Comparison of ENCODE assay signal across 20 cellular contexts in the genomic region with DNA sequence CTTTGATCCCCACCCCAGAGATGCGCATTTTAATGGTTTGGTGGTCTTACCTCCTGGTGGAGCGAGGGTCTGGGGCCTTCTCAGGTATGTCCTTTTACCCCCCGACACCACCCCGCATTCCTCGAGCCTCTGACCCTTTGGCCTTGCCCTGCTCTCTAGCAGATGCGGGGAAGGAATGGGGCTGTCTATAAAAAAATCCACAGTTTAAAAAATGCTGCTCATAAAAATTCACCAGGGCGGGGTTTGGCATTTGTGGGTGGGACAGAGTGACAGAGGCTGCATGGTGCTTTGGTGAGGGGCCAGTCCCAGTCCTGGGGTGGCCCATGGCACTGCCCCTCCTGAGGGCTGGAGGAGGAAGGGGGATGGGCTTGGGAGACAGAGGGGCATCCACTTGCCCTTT. TPM values are rescaled to one million over a fixed set of nuclear protein-coding genes. Genes with fewer than 3 reads are reported as not detected.
DNase-seq lines count a peak whose midpoint lies in the region; ATAC-seq, FAIRE-seq and TF ChIP-seq lines count a peak whose summit lies in the region.
"Had no signal": no experiment of that assay in that cellular context is flagged by ENCODE, and none has a peak within 500 bp of the region (broad histone marks: within the 10 kb centered on the region; RNA-seq: fewer than 3 reads in every experiment).

No MANE protein-coding gene starts in this region.

- BruUV-seq in HCT116 (replicated peaks; lab: Mats Ljungman, UMichigan) (no TSS peak), HepG2 (replicated peaks; lab: Mats Ljungman, UMichigan) (no TSS peak)

- H3K9ac ChIP-seq in HCT116 (ENCODE audit: low read length) (peak overlapping the region; percentile 35; the same call in 1 of the 2 replicates), SK-N-MC (ENCODE audit: insufficient read length) (no peak overlapping the region), HepG2 (ENCODE audit: insufficient read depth, low read depth, low read length) (no peak overlapping the region)

- H3K4me3 ChIP-seq in HCT116 (replicated peaks in 1 of 2; ENCODE audit: low read depth in 1 of 2, low read length in 2 of 2), result peak overlapping the region in 1 of 2 experiments; percentile 11; a peak in 1 of 4 replicates
- peak overlapping the region; percentile 45 for H3K4me3 ChIP-seq in SK-N-MC
- no peak overlapping the region; a peak in 1 of 6 replicates for H3K4me3 ChIP-seq in HepG2 (replicated peaks in 1 of 3; ENCODE audit: insufficient read depth in 1 of 3, low read depth in 2 of 3, low read length in 3 of 3)
- peak overlapping the region in 1 of 4 donors; percentile 6 for H3K4me3 ChIP-seq in transverse colon
- H3K4me3 ChIP-seq: lung, MG63, tibial artery had no signal

- H3K79me2 ChIP-seq in HCT116 (ENCODE audit: insufficient read depth, low read length) (no peaks in the 10 kb centered on the region), HepG2 (ENCODE audit: insufficient read depth, low read length) (no peaks in the 10 kb centered on the region)

- H3K27me3 ChIP-seq in HCT116 (ENCODE audit: insufficient read depth, low read length) (no peaks in the 10 kb centered on the region), HepG2 (ENCODE audit: control insufficient read depth in 1 of 2, insufficient read depth in 2 of 2, low read length in 2 of 2) (peaks cover 6 to 48% of the 10 kb centered on the region in 2 experiments; a peak in 4 of 5 replicates), transverse colon (no peaks in the 10 kb centered on the region)
- H3K27me3 ChIP-seq: MG63, tibial artery had no signal

- FAIRE-seq in HepG2 (lab: Jason Lieb, UNC), result no peak
- FAIRE-seq: frontal cortex, keratinocyte had no signal

- RAD21 ChIA-PET in HCT116 (lab: Charles Lee; ENCODE audit: low non-redundant PET in 1 of 2, low total read pairs in 2 of 2, uncharacterized antibody in 2 of 2, unreplicated experiment in 2 of 2), result no interaction called here

- ATAC-seq in HCT116, result peak; percentile 41
- ATAC-seq in HepG2, result no peak
- ATAC-seq: naive thymus-derived CD8-positive, alpha-beta T cell had no signal

- H2AFZ ChIP-seq in HCT116 (ENCODE audit: low read depth, low read length, poor library complexity, severe bottlenecking), result peak overlapping the region; percentile 29
- no peak overlapping the region for H2AFZ ChIP-seq in HepG2 (ENCODE audit: low read length)

- no peak overlapping the region for H3K4me3 Mint-ChIP-seq in activated CD4-positive, alpha-beta memory T cell treated with anti-CD3 and anti-CD28 coated beads, Interleukin-2, amount 10 ng/mL, durations not matched to agents 7 days and 5 days
- H3K4me3 Mint-ChIP-seq: naive thymus-derived CD8-positive, alpha-beta T cell had no signal

- H3K36me3 Mint-ChIP-seq in activated CD4-positive, alpha-beta memory T cell treated with anti-CD3 and anti-CD28 coated beads, Interleukin-2, amount 10 ng/mL, durations not matched to agents 7 days and 5 days (ENCODE audit: low read depth), result peaks cover 7% of the 10 kb centered on the region
- H3K36me3 Mint-ChIP-seq: naive thymus-derived CD8-positive, alpha-beta T cell had no signal

- peaks cover 27 to 51% of the 10 kb centered on the region in 2 experiments for H3K4me1 ChIP-seq in HCT116 (ENCODE audit: control insufficient read depth in 1 of 2, insufficient read depth in 2 of 2, low read length in 2 of 2)
- peaks cover 21% of the 10 kb centered on the region for H3K4me1 ChIP-seq in HepG2 (ENCODE audit: insufficient read depth, low read length)
- peaks cover 19% of the 10 kb centered on the region in 4 donors for H3K4me1 ChIP-seq in transverse colon

- in situ Hi-C loops in HepG2 (cut with HindIII; ENCODE audit: extremely low pct_ligation_motif_present, low pct_unique_long_range_greater_than_20kb) (no loop called here), transverse colon (cut with MboI; ENCODE audit: low pct_ligation_motif_present in 1 of 4, low pct_unique_long_range_greater_than_20kb in 1 of 4, low sequenced_read_pairs in 3 of 4) (no loop called here)

- CTCF ChIA-PET in HCT116 (lab: Charles Lee), result no interaction called here
- CTCF ChIA-PET in HepG2 (lab: Yijun Ruan, JAX; ENCODE audit: low intra/inter-chr PET ratio, low total read pairs), result no interaction called here
- CTCF ChIA-PET in activated CD4-positive, alpha-beta memory T cell treated with anti-CD3 and anti-CD28 coated beads, Interleukin-2, amount 10 ng/mL, durations not matched to agents 7 days and 5 days (lab: Charles Lee), result no interaction called here

- no peak overlapping the region for H3K27ac Mint-ChIP-seq in activated CD4-positive, alpha-beta memory T cell treated with anti-CD3 and anti-CD28 coated beads, Interleukin-2, amount 10 ng/mL, durations not matched to agents 7 days and 5 days
- H3K27ac Mint-ChIP-seq: naive thymus-derived CD8-positive, alpha-beta T cell had no signal

- TF ChIP-seq EP300 in HepG2 (IDR thresholded peaks at IDR 0.05; ENCODE audit: low read depth in 2 of 2, low read length in 2 of 2) (no peak), HepG2 (CRISPR knock-in tag; IDR thresholded peaks at IDR 0.05; ENCODE audit: borderline replicate concordance) (no peak), transverse colon (IDR thresholded peaks at IDR 0.05; ENCODE audit: low read depth) (no peak)

- no peaks in the 10 kb centered on the region for H3K36me3 ChIP-seq in HCT116 (ENCODE audit: control insufficient read depth in 1 of 2, insufficient read depth in 2 of 2, low read length in 2 of 2)
- no peaks in the 10 kb centered on the region for H3K36me3 ChIP-seq in SK-N-MC (ENCODE audit: insufficient read depth, low read length)
- H3K36me3 ChIP-seq in HepG2 (replicated peaks in 1 of 2; ENCODE audit: control insufficient read depth in 1 of 2, insufficient read depth in 2 of 2, low read length in 2 of 2), result no peaks in the 10 kb centered on the region
- no peaks in the 10 kb centered on the region for H3K36me3 ChIP-seq in transverse colon
- H3K36me3 ChIP-seq: MG63, tibial artery had no signal

- peaks cover 13% of the 10 kb centered on the region for H3K27me3 Mint-ChIP-seq in activated CD4-positive, alpha-beta memory T cell treated with anti-CD3 and anti-CD28 coated beads, Interleukin-2, amount 10 ng/mL, durations not matched to agents 7 days and 5 days

- H3K9me2 ChIP-seq in HCT116 (ENCODE audit: insufficient read depth), result no peaks in the 10 kb centered on the region

- no peaks in the 10 kb centered on the region for H4K20me1 ChIP-seq in HCT116 (ENCODE audit: insufficient read depth)
- H4K20me1 ChIP-seq in HepG2 (ENCODE audit: insufficient read depth, low read length), result no peaks in the 10 kb centered on the region

- peak overlapping the region; percentile 66 for H3K4me2 ChIP-seq in HCT116 (ENCODE audit: low read length)
- no peak overlapping the region for H3K4me2 ChIP-seq in HepG2 (ENCODE audit: low read depth, low read length)

- POLR2A ChIA-PET in HCT116 (lab: Charles Lee) (no interaction called here), HepG2 (lab: Yijun Ruan, JAX) (no interaction called here)
- POLR2A ChIA-PET in activated CD4-positive, alpha-beta memory T cell treated with anti-CD3 and anti-CD28 coated beads, Interleukin-2, amount 10 ng/mL, durations not matched to agents 7 days and 5 days (lab: Charles Lee), result no interaction called here

- intact Hi-C loops in HCT116 (cut with micrococcal nuclease), result no loop called here
- intact Hi-C loops in HepG2 (cut with micrococcal nuclease; ENCODE audit: unreplicated experiment), result no loop called here
- intact Hi-C loops in transverse colon (cut with DNase I; ENCODE audit: low total_unique reads), result no loop called here

- peaks cover 16% of the 10 kb centered on the region for H3K4me1 Mint-ChIP-seq in activated CD4-positive, alpha-beta memory T cell treated with anti-CD3 and anti-CD28 coated beads, Interleukin-2, amount 10 ng/mL, durations not matched to agents 7 days and 5 days

- TF ChIP-seq RAD21 in HCT116 (IDR thresholded peaks at IDR 0.05; ENCODE audit: low read depth) (no peak), HepG2 (CRISPR knock-in tag; IDR thresholded peaks at IDR 0.05) (no peak)

- no peak for TF ChIP-seq CTCF in HCT116 (IDR thresholded peaks at IDR 0.05 in 2 of 3, conservative IDR thresholded peaks at IDR 0.05 in 1 of 3; ENCODE audit: borderline replicate concordance in 1 of 3, insufficient read depth in 1 of 3, low read depth in 2 of 3, low read length in 2 of 3)
- TF ChIP-seq CTCF in HepG2 (CRISPR knock-in tag; IDR thresholded peaks at IDR 0.05), result no peak
- TF ChIP-seq CTCF in transverse colon (IDR thresholded peaks at IDR 0.05), result no peak

- DNase-seq in HCT116 (ENCODE audit: low read depth, low spot score) (no peak), SK-N-MC (ENCODE audit: low read depth, low spot score) (no peak), HepG2 (ENCODE audit: low spot score) (no peak), transverse colon (peak; percentile 46), NCI-H146 (lab: John Stamatoyannopoulos, UW) (no peak)
- DNase-seq in activated naive CD4-positive, alpha-beta T cell treated with Interleukin-2 at 50 U/mL for 16 hours, result no peak
- no peak for DNase-seq in activated CD4-positive, alpha-beta memory T cell treated with anti-CD3 and anti-CD28 coated beads, Interleukin-2, amount 10 ng/mL, durations not matched to agents 7 days and 5 days
- DNase-seq: activated CD4-positive, alpha-beta T cell treated with anti-CD3 and anti-CD28 coated beads, Interleukin-2, amount 50 U/mL, for 1 hour; activated CD8-positive, alpha-beta memory T cell treated with anti-CD3 and anti-CD28 coated beads, Interleukin-2, amount 50 U/mL, for 4 hours; amygdala; Calu3; caudate nucleus; IMR-90; naive thymus-derived CD8-positive, alpha-beta T cell; stimulated activated naive CD4-positive, alpha-beta T cell treated with Interleukin-2 at 50 U/mL for 16 hours; tibial artery had no signal

- H3K9me3 ChIP-seq in HCT116 (ENCODE audit: control insufficient read depth in 1 of 2, insufficient read depth in 1 of 2, low read depth in 1 of 2, low read length in 2 of 2) (peaks cover 0 to 9% of the 10 kb centered on the region in 2 experiments; a peak in 1 of 4 replicates), SK-N-MC (ENCODE audit: low read depth, low read length) (no peaks in the 10 kb centered on the region), HepG2 (ENCODE audit: low read length) (no peaks in the 10 kb centered on the region), transverse colon (no peaks in the 10 kb centered on the region)
- H3K9me3 ChIP-seq: MG63, tibial artery had no signal

- H3K9me3 Mint-ChIP-seq in activated CD4-positive, alpha-beta memory T cell treated with anti-CD3 and anti-CD28 coated beads, Interleukin-2, amount 10 ng/mL, durations not matched to agents 7 days and 5 days, result peaks cover 12% of the 10 kb centered on the region
- H3K9me3 Mint-ChIP-seq: naive thymus-derived CD8-positive, alpha-beta T cell had no signal

- WGBS in HepG2 (ENCODE audit: low lambda C conversion rate), result 42% methylated on average over 7 of the region's 7 CpGs
- WGBS in transverse colon (ENCODE audit: low coverage in 1 of 2), 2 donors, result 53 to 63% methylated on average over 6 to 7 of the region's 7 CpGs

- TF ChIP-seq POLR2A in HCT116 (IDR thresholded peaks at IDR 0.05; ENCODE audit: borderline replicate concordance, extremely low read depth, insufficient read depth, insufficient read length) (no peak), HepG2 (IDR thresholded peaks at IDR 0.05; ENCODE audit: insufficient read depth in 1 of 2, low read depth in 2 of 2, low read length in 2 of 2) (no peak), transverse colon (IDR thresholded peaks at IDR 0.05) (no peak)

- peak overlapping the region; percentile 47 for H3K27ac ChIP-seq in HCT116 (ENCODE audit: low read depth, low read length)
- H3K27ac ChIP-seq in SK-N-MC, result no peak overlapping the region
- H3K27ac ChIP-seq in HepG2 (ENCODE audit: extremely low read length, insufficient read depth, low read length), result no peak overlapping the region
- H3K27ac ChIP-seq in transverse colon, result peak overlapping the region; percentile 75 to 89 (median 79)
- H3K27ac ChIP-seq: tibial artery had no signal

RNA-seq across cellular contexts. Expression of gene RALB, which starts 6.7 kb away (rescaled TPM):
- total RNA-seq in HCT116 (2021; ENCODE audit: unreplicated experiment) (42.8 TPM), HepG2 (2016; rRNA removed; fragmentation: Illumina TruSeq; extraction: Trizol) (43.2 and 65.4 TPM in 2 replicates), transverse colon (10 to 100 TPM; 18.9 to 81.0 (median 59.4) TPM)
- polyA plus RNA-seq in HCT116 (2012), result 47.4 and 60.1 TPM in 2 replicates
- 14.7 and 15.0 TPM in 2 replicates for total RNA-seq in HepG2 (2016; cell fraction: cytosol; rRNA removed; fragmentation: Illumina TruSeq; extraction: Trizol; ENCODE audit: low read depth)
- 46.9 and 63.2 TPM in 2 replicates for total RNA-seq in HepG2 (2016; cell fraction: insoluble cytoplasmic fraction; rRNA removed; fragmentation: Illumina TruSeq; extraction: Trizol)
- total RNA-seq in HepG2 (2016; cell fraction: membrane; rRNA removed; fragmentation: Illumina TruSeq; extraction: Trizol), result 40.6 and 40.7 TPM in 2 replicates
- total RNA-seq in HepG2 (2016; cell fraction: nucleus; rRNA removed; fragmentation: Illumina TruSeq; extraction: Trizol), result 18.9 and 20.9 TPM in 2 replicates
- 28.5 and 37.8 TPM in 2 replicates for polyA plus RNA-seq in HepG2 (2011; rRNA removed)
- polyA plus RNA-seq in HepG2 (2011; cell fraction: cytosol; rRNA removed), result 27.1 and 34.7 TPM in 2 replicates
- 7.9 and 9.7 TPM in 2 replicates for polyA plus RNA-seq in HepG2 (2011; cell fraction: nucleus; rRNA removed)
- 25.9 and 28.9 TPM in 2 replicates for polyA plus RNA-seq in HepG2 (2012)
- polyA plus RNA-seq in HepG2 (2016; cell fraction: cytosol; fragmentation: Illumina TruSeq; extraction: Trizol; ENCODE audit: low read depth), result 17.5 and 21.3 TPM in 2 replicates
- polyA plus RNA-seq in HepG2 (2016; cell fraction: insoluble cytoplasmic fraction; fragmentation: Illumina TruSeq; extraction: Trizol; ENCODE audit: low read depth), result 77.8 and 83.3 TPM in 2 replicates
- 40.5 and 41.2 TPM in 2 replicates for polyA plus RNA-seq in HepG2 (2016; cell fraction: membrane; fragmentation: Illumina TruSeq; extraction: Trizol; ENCODE audit: low read depth)
- 29.6 and 37.1 TPM in 2 replicates for polyA plus RNA-seq in HepG2 (2016; cell fraction: nucleus; fragmentation: Illumina TruSeq; extraction: Trizol; ENCODE audit: insufficient read depth, low read depth)
- polyA minus RNA-seq in HepG2 (2011; rRNA and poly(A)+ RNA removed; ENCODE audit: low replicate concordance), result 7.6 and 34.5 TPM in 2 replicates
- 18.2 and 26.6 TPM in 2 replicates for polyA minus RNA-seq in HepG2 (2011; cell fraction: cytosol; rRNA and poly(A)+ RNA removed)
- 11.1 and 12.7 TPM in 2 replicates for polyA minus RNA-seq in HepG2 (2011; cell fraction: nucleus; rRNA and poly(A)+ RNA removed)
- total RNA-seq in activated CD4-positive, alpha-beta memory T cell treated with anti-CD3 and anti-CD28 coated beads, Interleukin-2, amount 10 ng/mL, durations not matched to agents 7 days and 5 days, result 10 to 100 TPM; 59.2 to 59.3 TPM

RNA-seq across cellular contexts. Expression of gene TMEM185B, which starts 22.7 kb away (rescaled TPM):
- total RNA-seq in HCT116 (2021; ENCODE audit: unreplicated experiment), result 27.1 TPM
- polyA plus RNA-seq in HCT116 (2012), result 18.6 and 19.9 TPM in 2 replicates
- total RNA-seq in HepG2 (2016; rRNA removed; fragmentation: Illumina TruSeq; extraction: Trizol), result 3.5 and 7.0 TPM in 2 replicates
- total RNA-seq in HepG2 (2016; cell fraction: cytosol; rRNA removed; fragmentation: Illumina TruSeq; extraction: Trizol; ENCODE audit: low read depth), result 1.2 and 1.8 TPM in 2 replicates
- 2.9 and 6.9 TPM in 2 replicates for total RNA-seq in HepG2 (2016; cell fraction: insoluble cytoplasmic fraction; rRNA removed; fragmentation: Illumina TruSeq; extraction: Trizol)
- total RNA-seq in HepG2 (2016; cell fraction: membrane; rRNA removed; fragmentation: Illumina TruSeq; extraction: Trizol), result 3.8 and 4.7 TPM in 2 replicates
- 6.4 and 7.9 TPM in 2 replicates for total RNA-seq in HepG2 (2016; cell fraction: nucleus; rRNA removed; fragmentation: Illumina TruSeq; extraction: Trizol)
- polyA plus RNA-seq in HepG2 (2011; rRNA removed), result 5.6 and 5.7 TPM in 2 replicates
- 6.0 and 6.3 TPM in 2 replicates for polyA plus RNA-seq in HepG2 (2011; cell fraction: cytosol; rRNA removed)
- polyA plus RNA-seq in HepG2 (2011; cell fraction: nucleus; rRNA removed), result 9.5 and 9.8 TPM in 2 replicates
- polyA plus RNA-seq in HepG2 (2012), result 7.3 and 7.8 TPM in 2 replicates
- polyA plus RNA-seq in HepG2 (2016; cell fraction: cytosol; fragmentation: Illumina TruSeq; extraction: Trizol; ENCODE audit: low read depth), result 1.2 and 1.8 TPM in 2 replicates
- 3.2 and 5.0 TPM in 2 replicates for polyA plus RNA-seq in HepG2 (2016; cell fraction: insoluble cytoplasmic fraction; fragmentation: Illumina TruSeq; extraction: Trizol; ENCODE audit: low read depth)
- polyA plus RNA-seq in HepG2 (2016; cell fraction: membrane; fragmentation: Illumina TruSeq; extraction: Trizol; ENCODE audit: low read depth), result 2.4 and 3.2 TPM in 2 replicates
- 8.5 and 10.2 TPM in 2 replicates for polyA plus RNA-seq in HepG2 (2016; cell fraction: nucleus; fragmentation: Illumina TruSeq; extraction: Trizol; ENCODE audit: insufficient read depth, low read depth)
- 13.7 and 14.5 TPM in 2 replicates for polyA minus RNA-seq in HepG2 (2011; rRNA and poly(A)+ RNA removed; ENCODE audit: low replicate concordance)
- 4.8 and 5.5 TPM in 2 replicates for polyA minus RNA-seq in HepG2 (2011; cell fraction: cytosol; rRNA and poly(A)+ RNA removed)
- 5.2 and 7.0 TPM in 2 replicates for polyA minus RNA-seq in HepG2 (2011; cell fraction: nucleus; rRNA and poly(A)+ RNA removed)
- 10 to 100 TPM; 12.1 to 23.2 (median 17.8) TPM for total RNA-seq in transverse colon
- total RNA-seq in activated CD4-positive, alpha-beta memory T cell treated with anti-CD3 and anti-CD28 coated beads, Interleukin-2, amount 10 ng/mL, durations not matched to agents 7 days and 5 days, result 10 to 100 TPM; 19.2 to 21.8 TPM

Comparison
In these comparisons a context has a peak if more than half of its experiments do, and no peak if none do; other contexts are left out.
1. H3K27ac ChIP-seq: peak in HCT116 (single experiment) and transverse colon (4 of 4); none in SK-N-MC (single experiment) and HepG2 (single experiment).